Comparison of ENCODE assay signal across 1 cellular context in genomic region chr15:101702077-101702476, GRCh38.
TF ChIP-seq lines count a peak whose summit lies in the region.

No MANE protein-coding gene starts in this region.

TF ChIP-seq in endothelial cell of umbilical vein, 7 proteins besides CTCF, POLR2A, EP300 and RAD21:
- TF ChIP-seq MYC (IDR thresholded peaks at IDR 0.05; ENCODE audit: low read depth, low read length) (no peak), MAX (IDR thresholded peaks at IDR 0.05; ENCODE audit: insufficient read depth, insufficient read length) (no peak), JUN (IDR thresholded peaks at IDR 0.05; ENCODE audit: borderline replicate concordance, insufficient read depth, insufficient read length, low read depth) (peak; percentile 8), POLR2AphosphoS5 (IDR thresholded peaks at IDR 0.05; ENCODE audit: insufficient read depth, low read depth, low read length) (no peak), FOS (IDR thresholded peaks at IDR 0.05; ENCODE audit: borderline replicate concordance, insufficient read depth, low read length) (peak; percentile 50), GATA2 (IDR thresholded peaks at IDR 0.05; ENCODE audit: insufficient read depth, insufficient read length, low read depth, low read length) (peak; percentile 94)
